8 cellular contexts compared by ENCODE assay signal in genomic region chr9:123929177-123929869, GRCh38. TPM values are rescaled to one million over a fixed set of nuclear protein-coding genes. Genes with fewer than 3 reads are reported as not detected.
DNase-seq lines count a peak whose midpoint lies in the region; ATAC-seq and TF ChIP-seq lines count a peak whose summit lies in the region.

No MANE protein-coding gene starts in this region.

- peak overlapping the region; percentile 63 for H3K27ac ChIP-seq in KOPT-K1 (ENCODE audit: low read depth, low read length, poor library complexity, severe bottlenecking)

- peaks cover 37% of the 10 kb centered on the region for H3K4me1 Mint-ChIP-seq in activated T-helper 17 cell treated with anti-CD3 and anti-CD28 coated beads, Interleukin-2, amount 50 U/mL, for 72 hours
- H3K4me1 Mint-ChIP-seq in glutamatergic neuron (ENCODE audit: low read depth, unreplicated experiment), result peaks cover 6% of the 10 kb centered on the region

- TF ChIP-seq CTCF in glutamatergic neuron (IDR thresholded peaks at IDR 0.05; ENCODE audit: partially characterized antibody, unreplicated experiment), result no peak

- peak overlapping the region; percentile 92 for H3K4me3 Mint-ChIP-seq in activated T-helper 17 cell treated with anti-CD3 and anti-CD28 coated beads, Interleukin-2, amount 50 U/mL, for 72 hours
- peak overlapping the region; percentile 90 for H3K4me3 Mint-ChIP-seq in glutamatergic neuron (ENCODE audit: unreplicated experiment)

- H3K9me3 ChIP-seq in ES-I3 (ENCODE audit: control insufficient read depth, insufficient read depth, low read length) (no peaks in the 10 kb centered on the region), KOPT-K1 (ENCODE audit: insufficient read depth, low read length, poor library complexity, severe bottlenecking) (no peaks in the 10 kb centered on the region)

- H3K9me3 Mint-ChIP-seq in activated T-helper 17 cell treated with anti-CD3 and anti-CD28 coated beads, Interleukin-2, amount 50 U/mL, for 72 hours, result peaks cover 6% of the 10 kb centered on the region
- H3K9me3 Mint-ChIP-seq in glutamatergic neuron (ENCODE audit: unreplicated experiment), result peaks cover 11% of the 10 kb centered on the region

- H3K36me3 Mint-ChIP-seq in activated T-helper 17 cell treated with anti-CD3 and anti-CD28 coated beads, Interleukin-2, amount 50 U/mL, for 72 hours (ENCODE audit: low read depth), result peaks cover 20% of the 10 kb centered on the region
- H3K36me3 Mint-ChIP-seq in glutamatergic neuron (ENCODE audit: unreplicated experiment), result no peaks in the 10 kb centered on the region

- peak; percentile 30 for ATAC-seq in GM21515 (IDR thresholded peaks at IDR 0.05; ENCODE audit: unreplicated experiment)
- ATAC-seq in activated T-helper 17 cell treated with anti-CD3 and anti-CD28 coated beads, Interleukin-2, amount 50 U/mL, for 72 hours (replicated peaks), result peak; percentile 21
- ATAC-seq in HG03571 (IDR thresholded peaks at IDR 0.05; ENCODE audit: unreplicated experiment), result no peak

- H3K4me1 ChIP-seq in ES-I3 (ENCODE audit: insufficient read depth, low read length), result peaks cover 24% of the 10 kb centered on the region

- H3K27ac Mint-ChIP-seq in activated T-helper 17 cell treated with anti-CD3 and anti-CD28 coated beads, Interleukin-2, amount 50 U/mL, for 72 hours, result peak overlapping the region; percentile 91
- peak overlapping the region; percentile 60 for H3K27ac Mint-ChIP-seq in glutamatergic neuron (ENCODE audit: unreplicated experiment)

- H3K9ac ChIP-seq in ES-I3 (ENCODE audit: low read depth, low read length), result peak overlapping the region; percentile 55

- no peak for DNase-seq in glutamatergic neuron
- DNase-seq in renal cortical epithelial cell (ENCODE audit: low read depth), result peak; percentile 17
- DNase-seq in ACHN, result no peak

- in situ Hi-C loops in ACHN (cut with HindIII; ENCODE audit: low pct_ligation_motif_present, low pct_unique_long_range_greater_than_20kb, low sequenced_read_pairs), result no loop called here

- H3K36me3 ChIP-seq in ES-I3 (ENCODE audit: insufficient read depth, low read length), result no peaks in the 10 kb centered on the region
- H3K36me3 ChIP-seq in KOPT-K1 (ENCODE audit: insufficient read depth, low read length), result no peaks in the 10 kb centered on the region

- peaks cover 4% of the 10 kb centered on the region for H3K27me3 Mint-ChIP-seq in activated T-helper 17 cell treated with anti-CD3 and anti-CD28 coated beads, Interleukin-2, amount 50 U/mL, for 72 hours
- H3K27me3 Mint-ChIP-seq in glutamatergic neuron (ENCODE audit: unreplicated experiment), result peaks cover 3% of the 10 kb centered on the region

RNA-seq across cellular contexts. Expression of gene DENND1A, which starts 0.6 kb away (rescaled TPM):
- total RNA-seq in activated T-helper 17 cell treated with anti-CD3 and anti-CD28 coated beads, Interleukin-2, amount 50 U/mL, for 72 hours, result 10 to 100 TPM; 19.3 to 22.8 TPM
- total RNA-seq in glutamatergic neuron (ENCODE audit: unreplicated experiment) (13.9 TPM), renal cortical epithelial cell (10.1 and 21.5 TPM in 2 replicates)
